Comparison of ENCODE assay signal across 20 cellular contexts in the genomic region with DNA sequence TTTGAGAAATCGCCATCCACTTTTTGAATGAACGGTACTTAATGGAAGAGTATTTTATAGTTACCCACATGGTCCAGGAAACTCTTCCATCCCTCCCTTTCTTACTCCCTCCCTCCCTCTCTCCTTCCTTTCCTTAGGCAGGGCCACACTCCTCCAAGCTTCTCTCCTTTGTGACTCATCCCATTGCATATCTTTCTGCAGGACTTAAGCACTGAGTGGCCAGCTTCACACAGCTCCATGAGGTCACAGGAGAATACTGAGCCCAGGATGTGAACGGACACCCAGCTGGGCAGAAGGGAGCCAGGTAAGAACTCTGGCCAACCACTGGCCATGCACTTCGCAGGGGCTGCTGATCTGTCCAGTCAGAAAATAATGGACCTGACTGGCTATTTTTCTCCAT.
DNase-seq lines count a peak whose midpoint lies in the region; ATAC-seq and TF ChIP-seq lines count a peak whose summit lies in the region.
"Had no signal": no experiment of that assay in that cellular context is flagged by ENCODE, and none has a peak within 500 bp of the region (broad histone marks: within the 10 kb centered on the region; RNA-seq: fewer than 3 reads in every experiment).

No MANE protein-coding gene starts in this region.

- intact Hi-C loops in left ventricle myocardium superior (cut with micrococcal nuclease) (no loop called here), right cardiac atrium (cut with DNase I) (no loop called here), vagina (cut with DNase I) (no loop called here)

- DNase-seq in left ventricle myocardium superior (no peak), right cardiac atrium (no peak), MG63 (peak; percentile 44), epithelial cell of esophagus (ENCODE audit: low read depth) (peak; percentile 21), vagina (ENCODE audit: extremely low spot score in 2 of 2) (peak; percentile 22 to 37), NCI-H82 treated with DMSO at 0.1 percent for 48 hours (lab: John Stamatoyannopoulos, UW; ENCODE audit: unreplicated experiment) (no peak), GM03348 (ENCODE audit: low spot score) (no peak), retina (no peak)
- DNase-seq: activated CD4-positive, alpha-beta T cell treated with anti-CD3 and anti-CD28 coated beads, Interleukin-2, amount 10 ng/mL, durations not matched to agents 7 days and 5 days; activated CD8-positive, alpha-beta memory T cell treated with anti-CD3 and anti-CD28 coated beads, Interleukin-2, amount 50 U/mL, for 48 hours; activated effector memory CD4-positive, alpha-beta T cell treated with Interleukin-2 at 50 U/mL for 16 hours; GDM1; hypothalamus; NCI-H774; right lobe of liver; SHP77 treated with DMSO at 0.1 percent for 48 hours; stimulated activated CD4-positive, alpha-beta T cell treated with anti-CD3 and anti-CD28 coated beads, Interleukin-15, amount 100 ng/mL, for 24 hours; uterus had no signal

- TF ChIP-seq POLR2A in vagina (IDR thresholded peaks at IDR 0.05), result no peak

- H3K27ac ChIP-seq in right cardiac atrium (ENCODE audit: low read length) (no peak overlapping the region), vagina (no peak overlapping the region)
- H3K27ac ChIP-seq: C4-2B, right lobe of liver, suprapubic skin, uterus had no signal

- H3K27me3 ChIP-seq in right cardiac atrium (ENCODE audit: control insufficient read depth, insufficient read depth), result no peaks in the 10 kb centered on the region
- no peaks in the 10 kb centered on the region for H3K27me3 ChIP-seq in MG63
- no peaks in the 10 kb centered on the region for H3K27me3 ChIP-seq in vagina
- H3K27me3 ChIP-seq: right lobe of liver, suprapubic skin, uterus had no signal

- 78% methylated on average over 4 of the region's 4 CpGs for WGBS in right cardiac atrium

- H3K36me3 ChIP-seq in MG63 (no peaks in the 10 kb centered on the region), vagina (no peaks in the 10 kb centered on the region)
- H3K36me3 ChIP-seq: right lobe of liver, suprapubic skin, uterus had no signal

- H3K9me3 ChIP-seq in right cardiac atrium (ENCODE audit: control insufficient read depth, low read length), result no peaks in the 10 kb centered on the region
- no peaks in the 10 kb centered on the region for H3K9me3 ChIP-seq in MG63
- no peaks in the 10 kb centered on the region for H3K9me3 ChIP-seq in vagina
- H3K9me3 ChIP-seq: right lobe of liver, suprapubic skin, uterus had no signal

- ATAC-seq in left ventricle myocardium superior (peak; percentile 35), right cardiac atrium (no peak)
- ATAC-seq: right lobe of liver had no signal

- H3K4me1 ChIP-seq in right cardiac atrium (ENCODE audit: control insufficient read depth, insufficient read depth, low read length) (no peaks in the 10 kb centered on the region), vagina (no peaks in the 10 kb centered on the region)
- H3K4me1 ChIP-seq: right lobe of liver, suprapubic skin, uterus had no signal

- H3K4me3 ChIP-seq in right cardiac atrium (ENCODE audit: low read length), result no peak overlapping the region
- H3K4me3 ChIP-seq in MG63, result no peak overlapping the region
- no peak overlapping the region for H3K4me3 ChIP-seq in epithelial cell of esophagus (ENCODE audit: low read length)
- H3K4me3 ChIP-seq in vagina, result no peak overlapping the region
- H3K4me3 ChIP-seq: right lobe of liver, suprapubic skin, uterus had no signal

- TF ChIP-seq CTCF in epithelial cell of esophagus (IDR thresholded peaks at IDR 0.05; ENCODE audit: insufficient read depth, low read depth, low read length, missing control alignments) (no peak), vagina (IDR thresholded peaks at IDR 0.05) (no peak)

Comparison
In these comparisons a context has a peak if more than half of its experiments do, and no peak if none do; other contexts are left out.
1. DNase-seq: peak in MG63 (single experiment), epithelial cell of esophagus (single experiment) and vagina (2 of 2); none in left ventricle myocardium superior (single experiment), right cardiac atrium (0 of 3), NCI-H82 treated with DMSO at 0.1 percent for 48 hours (single experiment), GM03348 (single experiment) and retina (single experiment).